In the genomic region with DNA sequence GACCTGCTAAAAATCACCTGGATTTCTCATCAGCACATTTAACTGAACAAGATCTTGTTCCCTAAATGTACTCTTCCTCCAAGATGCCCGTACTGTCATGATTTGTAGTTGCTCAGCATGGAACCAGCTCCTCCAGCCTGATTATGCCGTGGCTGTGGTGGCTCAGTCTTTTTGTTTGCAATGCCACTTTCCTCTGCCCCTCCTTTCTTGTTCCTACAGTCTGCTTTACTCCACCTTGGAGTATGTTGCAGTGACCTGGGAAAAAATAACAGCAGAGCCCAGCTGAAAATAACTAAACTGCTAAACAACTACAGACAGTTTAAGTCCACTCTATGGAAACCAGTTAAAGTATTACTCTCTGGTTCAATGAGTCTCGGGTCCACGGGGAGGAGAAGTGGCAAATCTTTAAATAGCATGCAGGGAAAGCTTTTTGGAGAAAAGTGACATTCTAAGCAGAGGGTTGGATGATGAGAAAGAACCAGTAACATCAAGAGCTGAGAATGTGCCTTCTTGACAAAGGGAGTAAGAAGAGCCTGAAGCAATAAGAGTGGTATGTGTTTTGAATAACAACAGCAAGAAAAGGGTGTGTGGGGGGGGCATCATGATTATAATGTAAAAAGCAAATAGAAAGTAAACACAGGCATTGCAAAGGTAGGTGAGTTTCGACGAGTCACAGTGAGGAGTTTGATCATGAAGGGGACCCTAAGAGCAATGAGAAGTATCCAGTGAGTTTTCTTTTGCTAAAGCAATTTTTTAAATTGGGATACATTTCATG, we compare ENCODE assay signal across 22 cellular contexts.
DNase-seq lines count a peak whose midpoint lies in the region; ATAC-seq and TF ChIP-seq lines count a peak whose summit lies in the region.
"Had no signal": no experiment of that assay in that cellular context is flagged by ENCODE, and none has a peak within 500 bp of the region (broad histone marks: within the 10 kb centered on the region; RNA-seq: fewer than 3 reads in every experiment).

No MANE protein-coding gene starts in this region.

- no peak overlapping the region for H3K4me3 ChIP-seq in fibroblast of lung (replicated peaks in 1 of 4; ENCODE audit: control extremely low read depth in 1 of 4, insufficient read depth in 1 of 4, low read depth in 3 of 4, low read length in 4 of 4)
- H3K4me3 ChIP-seq: MG63, right lobe of liver had no signal

- peak; percentile 82 for DNase-seq in ELF-1 (ENCODE audit: low read depth, low spot score)
- DNase-seq in NCI-H2227 (lab: John Stamatoyannopoulos, UW; ENCODE audit: unreplicated experiment) = peak; percentile 17
- DNase-seq in fibroblast of lung (ENCODE audit: low read depth in 2 of 2) = no peak
- no peak for DNase-seq in middle frontal gyrus (ENCODE audit: extremely low spot score, low spot score)
- no peak for DNase-seq in CD14-positive monocyte (ENCODE audit: low spot score)
- DNase-seq: activated CD8-positive, alpha-beta memory T cell treated with anti-CD3 and anti-CD28 coated beads for 24 hours; activated naive CD8-positive, alpha-beta T cell treated with anti-CD3 and anti-CD28 coated beads, Interleukin-2, amount 50 U/mL, for 24 hours; COR-L47; GF-D8; HCEC 1CT; MG63; NCI-H2029; NCI-H526; right lobe of liver; substantia nigra; T-helper 1 cell had no signal

- H3K36me3 ChIP-seq in fibroblast of lung (ENCODE audit: control insufficient read depth, insufficient read depth, low read length) = no peaks in the 10 kb centered on the region
- H3K36me3 ChIP-seq: MG63, right lobe of liver had no signal

- H3K27ac ChIP-seq in fibroblast of lung (ENCODE audit: insufficient read depth, low read length) = no peak overlapping the region
- H3K27ac ChIP-seq: right lobe of liver, VCaP had no signal

- TF ChIP-seq CTCF in fibroblast of lung (conservative IDR thresholded peaks at IDR 0.05 in 1 of 2, IDR thresholded peaks at IDR 0.05 in 1 of 2; ENCODE audit: low read depth in 1 of 2, low read length in 2 of 2) (no peak), nephron (IDR thresholded peaks at IDR 0.05; ENCODE audit: unreplicated experiment in 3 of 3) (no peak), CD14-positive monocyte (IDR thresholded peaks at IDR 0.05) (no peak)

- no peak overlapping the region for H3K4me2 ChIP-seq in fibroblast of lung (ENCODE audit: extremely low read depth, insufficient read depth, low read length)

- H3K27ac Mint-ChIP-seq in nephron (peak overlapping the region in 2 of 3 experiments; percentile 3 to 90), CD14-positive monocyte (no peak overlapping the region)
- H3K27ac Mint-ChIP-seq: activated naive CD8-positive, alpha-beta T cell treated with anti-CD3 and anti-CD28 coated beads, Interleukin-2, amount 50 U/mL, for 24 hours; activated T-helper 1 cell treated with anti-CD3 and anti-CD28 coated beads, Interleukin-12 subunit alpha, Interleukin-12 subunit beta, Interleukin-2, Interleukin-4 antibody, amounts not matched to agents 30 ng/mL and 10 ng/mL and 1 ng/mL, durations not matched to agents 14 hours and 24 hours and 36 hours had no signal

- no peaks in the 10 kb centered on the region for H3K4me1 Mint-ChIP-seq in nephron
- no peaks in the 10 kb centered on the region for H3K4me1 Mint-ChIP-seq in CD14-positive monocyte
- H3K4me1 Mint-ChIP-seq: activated naive CD8-positive, alpha-beta T cell treated with anti-CD3 and anti-CD28 coated beads, Interleukin-2, amount 50 U/mL, for 24 hours had no signal

- intact Hi-C loops in CD14-positive monocyte (cut with micrococcal nuclease) = no loop called here

- H3K4me1 ChIP-seq in fibroblast of lung (ENCODE audit: control insufficient read depth, extremely low read depth, insufficient read depth, low read length) = no peaks in the 10 kb centered on the region
- H3K4me1 ChIP-seq: right lobe of liver had no signal

- H3K9me3 Mint-ChIP-seq in nephron = no peaks in the 10 kb centered on the region
- peaks cover 0 to 3% (median 0%) of the 10 kb centered on the region in 7 donors for H3K9me3 Mint-ChIP-seq in CD14-positive monocyte
- H3K9me3 Mint-ChIP-seq: activated naive CD8-positive, alpha-beta T cell treated with anti-CD3 and anti-CD28 coated beads, Interleukin-2, amount 50 U/mL, for 24 hours; activated T-helper 1 cell treated with anti-CD3 and anti-CD28 coated beads, Interleukin-12 subunit alpha, Interleukin-12 subunit beta, Interleukin-2, Interleukin-4 antibody, amounts not matched to agents 30 ng/mL and 10 ng/mL and 1 ng/mL, durations not matched to agents 14 hours and 24 hours and 36 hours had no signal

- ATAC-seq in GM21390 (IDR thresholded peaks at IDR 0.05; ENCODE audit: unreplicated experiment) (no peak), HG02970 (IDR thresholded peaks at IDR 0.05; ENCODE audit: low FRiP score, unreplicated experiment) (no peak)
- ATAC-seq: activated naive CD8-positive, alpha-beta T cell treated with anti-CD3 and anti-CD28 coated beads, Interleukin-2, amount 50 U/mL, for 24 hours; right lobe of liver had no signal

- H3K9ac ChIP-seq in fibroblast of lung (ENCODE audit: insufficient read depth, low read length) = no peak overlapping the region

- no peaks in the 10 kb centered on the region for H4K20me1 ChIP-seq in fibroblast of lung (ENCODE audit: control insufficient read depth, extremely low read depth, insufficient read depth, low read length)

- H3K27me3 ChIP-seq in fibroblast of lung (ENCODE audit: control insufficient read depth, insufficient read depth, low read length) = no peaks in the 10 kb centered on the region
- H3K27me3 ChIP-seq: MG63, right lobe of liver had no signal

- peak overlapping the region; percentile 7 for H2AFZ ChIP-seq in fibroblast of lung (ENCODE audit: low read length)

- no peaks in the 10 kb centered on the region for H3K36me3 Mint-ChIP-seq in nephron (ENCODE audit: low read depth)
- no peaks in the 10 kb centered on the region for H3K36me3 Mint-ChIP-seq in CD14-positive monocyte

- H3K4me3 Mint-ChIP-seq in nephron (no peak overlapping the region), CD14-positive monocyte (no peak overlapping the region)
- H3K4me3 Mint-ChIP-seq: activated naive CD8-positive, alpha-beta T cell treated with anti-CD3 and anti-CD28 coated beads, Interleukin-2, amount 50 U/mL, for 24 hours; activated T-helper 1 cell treated with anti-CD3 and anti-CD28 coated beads, Interleukin-12 subunit alpha, Interleukin-12 subunit beta, Interleukin-2, Interleukin-4 antibody, amounts not matched to agents 30 ng/mL and 10 ng/mL and 1 ng/mL, durations not matched to agents 14 hours and 24 hours and 36 hours; neural crest cell had no signal

- no peaks in the 10 kb centered on the region for H3K9me3 ChIP-seq in fibroblast of lung (ENCODE audit: control insufficient read depth, insufficient read depth, low read depth, low read length)
- H3K9me3 ChIP-seq: MG63, right lobe of liver had no signal

- H3K79me2 ChIP-seq in fibroblast of lung (ENCODE audit: control insufficient read depth, insufficient read depth, low read length) = no peaks in the 10 kb centered on the region

- H3K27me3 Mint-ChIP-seq in nephron (ENCODE audit: low read depth) = no peaks in the 10 kb centered on the region
- peaks cover 0 to 3% (median 0%) of the 10 kb centered on the region in 3 donors for H3K27me3 Mint-ChIP-seq in CD14-positive monocyte (ENCODE audit: low read depth in 3 of 3)

Comparison
In these comparisons a context has a peak if more than half of its experiments do, and no peak if none do; other contexts are left out.
1. DNase-seq: peak in ELF-1 (single experiment) and NCI-H2227 (single experiment); none in fibroblast of lung (0 of 2), middle frontal gyrus (single experiment) and CD14-positive monocyte (single experiment).
2. H3K27ac Mint-ChIP-seq: peak in nephron (2 of 3); none in CD14-positive monocyte (0 of 7).